ENCODE assay signal across 2 cellular contexts in genomic region chr3:127819086-127819485, GRCh38.
TF ChIP-seq lines count a peak whose summit lies in the region.

No MANE protein-coding gene starts in this region.

TF ChIP-seq in A549, 52 proteins besides CTCF, POLR2A, EP300 and RAD21 (continued from another document):
- TF ChIP-seq BHLHE40 (IDR thresholded peaks at IDR 0.05; ENCODE audit: low read depth, low read length) (no peak), NPAS2 (CRISPR knock-in tag; IDR thresholded peaks at IDR 0.05; ENCODE audit: borderline replicate concordance) (no peak), CBX8 (IDR thresholded peaks at IDR 0.05) (no peak), SREBF2 (IDR thresholded peaks at IDR 0.05) (no peak), HOXB13 (CRISPR knock-in tag; IDR thresholded peaks at IDR 0.05; ENCODE audit: low read depth) (no peak), FOXS1 (CRISPR knock-in tag; IDR thresholded peaks at IDR 0.05) (no peak), GATA3 (IDR thresholded peaks at IDR 0.05; ENCODE audit: borderline replicate concordance) (no peak)

TF ChIP-seq in GM12878, 131 proteins besides CTCF, POLR2A, EP300 and RAD21:
- TF ChIP-seq USF1 (IDR thresholded peaks at IDR 0.05; ENCODE audit: borderline replicate concordance, extremely low read length, insufficient read depth, low read depth, low read length) (no peak), E4F1 (IDR thresholded peaks at IDR 0.05; ENCODE audit: borderline replicate concordance, partially characterized antibody) (no peak), CEBPB (IDR thresholded peaks at IDR 0.05; ENCODE audit: borderline replicate concordance in 1 of 2, low read depth in 2 of 2, low read length in 2 of 2) (no peak), NKRF (conservative IDR thresholded peaks at IDR 0.05) (no peak), PML (IDR thresholded peaks at IDR 0.05; ENCODE audit: low read length) (no peak), SIN3A (IDR thresholded peaks at IDR 0.05; ENCODE audit: low read depth, low read length) (no peak), E2F8 (IDR thresholded peaks at IDR 0.05; ENCODE audit: low read depth, partially characterized antibody) (no peak), RB1 (IDR thresholded peaks at IDR 0.05; ENCODE audit: borderline replicate concordance) (no peak), SMAD1 (IDR thresholded peaks at IDR 0.05; ENCODE audit: low read depth, partially characterized antibody) (no peak), ZNF217 (IDR thresholded peaks at IDR 0.05) (no peak), CREM (IDR thresholded peaks at IDR 0.05; ENCODE audit: low read depth) (no peak), SREBF2 (IDR thresholded peaks at IDR 0.05; ENCODE audit: low read length) (no peak), ZBTB33 (IDR thresholded peaks at IDR 0.05) (no peak), ATF7 (IDR thresholded peaks at IDR 0.05; ENCODE audit: low read depth) (no peak), IRF4 (IDR thresholded peaks at IDR 0.05; ENCODE audit: low read depth, low read length) (no peak), ESRRA (IDR thresholded peaks at IDR 0.05; ENCODE audit: low read length) (no peak), ZBED1 (IDR thresholded peaks at IDR 0.05; ENCODE audit: borderline replicate concordance) (no peak)
